Comparison of ENCODE assay signal across 8 cellular contexts in genomic region chr1:100039571-100039970, GRCh38.
DNase-seq lines count a peak whose midpoint lies in the region; ATAC-seq, FAIRE-seq and TF ChIP-seq lines count a peak whose summit lies in the region.

No MANE protein-coding gene starts in this region.

- H3K27me3 ChIP-seq in OCI-LY1 (ENCODE audit: insufficient read depth, low read length): no peaks in the 10 kb centered on the region
- H3K27me3 ChIP-seq in H1 (replicated peaks in 1 of 4; ENCODE audit: control insufficient read depth in 3 of 4, extremely low read depth in 1 of 4, insufficient read depth in 3 of 4, low read length in 3 of 4): no peaks in the 10 kb centered on the region
- H3K27me3 ChIP-seq in osteoblast (ENCODE audit: insufficient read depth, low read length): no peaks in the 10 kb centered on the region
- H3K27me3 ChIP-seq in trophoblast cell (ENCODE audit: insufficient read depth, low read length): no peaks in the 10 kb centered on the region

- H3K9ac ChIP-seq in OCI-LY1 (ENCODE audit: low read length) (peak overlapping the region; percentile 98), H1 (replicated peaks in 1 of 4; ENCODE audit: extremely low read depth in 1 of 4, low read depth in 3 of 4, low read length in 3 of 4) (no peak overlapping the region), trophoblast cell (ENCODE audit: low read length) (no peak overlapping the region)

- peak; percentile 25 for DNase-seq in ELR (ENCODE audit: low read depth)
- DNase-seq in H1 (ENCODE audit: low read depth in 1 of 2, low spot score in 2 of 2): no peak
- peak; percentile 58 for DNase-seq in osteoblast (ENCODE audit: insufficient read length, low spot score, missing footprints)
- DNase-seq in trophoblast cell: no peak
- DNase-seq in GM20000 (ENCODE audit: low spot score): no peak
- no peak for DNase-seq in DMS153 treated with DMSO at 0.1 percent for 48 hours (lab: John Stamatoyannopoulos, UW; ENCODE audit: unreplicated experiment)

- H3K4me1 ChIP-seq in OCI-LY1 (ENCODE audit: insufficient read depth, low read length, severe bottlenecking) (peaks cover 64% of the 10 kb centered on the region), H1 (replicated peaks in 1 of 4; ENCODE audit: control insufficient read depth in 3 of 4, insufficient read depth in 4 of 4, low read length in 3 of 4) (no peaks in the 10 kb centered on the region), osteoblast (ENCODE audit: insufficient read depth, low read length) (peaks cover 17% of the 10 kb centered on the region), trophoblast cell (ENCODE audit: control insufficient read depth in 1 of 2, insufficient read depth in 2 of 2, low read length in 2 of 2) (peaks cover 0 to 2% of the 10 kb centered on the region in 2 experiments)

- H3K23ac ChIP-seq in H1 (ENCODE audit: insufficient read length): no peak overlapping the region
- no peak overlapping the region for H3K23ac ChIP-seq in trophoblast cell (ENCODE audit: low read length)

- no peaks in the 10 kb centered on the region for H3K79me1 ChIP-seq in H1 (ENCODE audit: low read depth, low read length)
- peaks cover 11% of the 10 kb centered on the region for H3K79me1 ChIP-seq in trophoblast cell (ENCODE audit: low read length)

- no peaks in the 10 kb centered on the region for H3F3A ChIP-seq in OCI-LY1 (ENCODE audit: insufficient read depth, low read length)

- H2AK5ac ChIP-seq in H1 (ENCODE audit: low read depth, low read length): no peak overlapping the region
- no peak overlapping the region for H2AK5ac ChIP-seq in trophoblast cell (ENCODE audit: low read length)

- no peak overlapping the region for H2BK12ac ChIP-seq in H1 (ENCODE audit: low read depth, low read length)
- H2BK12ac ChIP-seq in trophoblast cell (ENCODE audit: low read length): no peak overlapping the region

- no peak for TF ChIP-seq CTCF in OCI-LY1 (IDR thresholded peaks at IDR 0.05; ENCODE audit: low read length)
- TF ChIP-seq CTCF in H1 (IDR thresholded peaks at IDR 0.05; ENCODE audit: control extremely low read depth in 1 of 3, insufficient read depth in 1 of 3, low read depth in 1 of 3, low read length in 3 of 3): no peak
- TF ChIP-seq CTCF in osteoblast (IDR thresholded peaks at IDR 0.05; ENCODE audit: extremely low read depth, low read depth, low read length): no peak
- no peak for TF ChIP-seq CTCF in GM20000 (IDR thresholded peaks at IDR 0.05; ENCODE audit: extremely low read depth, missing control alignments)

- H2BK15ac ChIP-seq in H1 (ENCODE audit: low read length): no peak overlapping the region

- no peak overlapping the region for H3K14ac ChIP-seq in H1 (ENCODE audit: insufficient read length)
- no peak overlapping the region for H3K14ac ChIP-seq in trophoblast cell (ENCODE audit: low read length)

- no peak overlapping the region for H4K8ac ChIP-seq in H1 (ENCODE audit: extremely low read depth, insufficient read depth, low read length)
- H4K8ac ChIP-seq in trophoblast cell (ENCODE audit: low read depth, low read length): no peak overlapping the region

- WGBS in H1 (ENCODE audit: extremely low coverage in 1 of 2, insufficient coverage in 1 of 2, insufficient read length in 1 of 2, insufficient replicate concordance in 2 of 2, low coverage in 1 of 2, low lambda C conversion rate in 2 of 2, missing lambda C conversion rate in 1 of 2), 2 experiments: 62% methylated on average over 2 of the region's 2 CpGs; no CpG with 5 or more reads in 1 of the 2 experiments
- WGBS in trophoblast cell (ENCODE audit: extremely low coverage, insufficient coverage, insufficient read length): no CpG with 5 or more reads among the region's 2 CpGs

- H2BK20ac ChIP-seq in H1 (ENCODE audit: low read length): no peak overlapping the region

- FAIRE-seq in H1 (lab: Jason Lieb, UNC): no peak

- H3K4me2 ChIP-seq in OCI-LY1 (ENCODE audit: low read length): peak overlapping the region; percentile 86
- H3K4me2 ChIP-seq in H1 (ENCODE audit: insufficient read depth in 1 of 2, low read depth in 2 of 2, low read length in 2 of 2): peak overlapping the region; percentile 64 to 89
- H3K4me2 ChIP-seq in osteoblast (ENCODE audit: insufficient read depth, low read length): peak overlapping the region; percentile 92
- H3K4me2 ChIP-seq in trophoblast cell (ENCODE audit: low read length): no peak overlapping the region

- H4K12ac ChIP-seq in trophoblast cell (ENCODE audit: low read depth, low read length): no peak overlapping the region

- no peak overlapping the region for H2BK120ac ChIP-seq in H1 (replicated peaks; ENCODE audit: low read depth, low read length)
- H2BK120ac ChIP-seq in trophoblast cell (ENCODE audit: insufficient read depth, low read length, poor library complexity): no peak overlapping the region

- peaks cover 6% of the 10 kb centered on the region; the same call in 1 of the 2 replicates for H3K23me2 ChIP-seq in H1 (ENCODE audit: low read depth, low read length)

- no peak overlapping the region for H3K56ac ChIP-seq in H1 (replicated peaks; ENCODE audit: insufficient read length, low read depth, low read length)

- no peak for ATAC-seq in HG02938 (IDR thresholded peaks at IDR 0.05; ENCODE audit: unreplicated experiment)

- POLR2A ChIA-PET in H1 (lab: Charles Lee; ENCODE audit: partially characterized antibody): interaction anchor here (1.1 to 2.9 kb wide), 3 partner anchors 9 to 313 kb away, joined by 3 to 13 read pairs (median 4); partner anchors contain the start of gene CDC14A

- H3K79me2 ChIP-seq in OCI-LY1 (ENCODE audit: insufficient read depth, low read length): peaks cover 76% of the 10 kb centered on the region
- H3K79me2 ChIP-seq in H1 (ENCODE audit: control insufficient read depth in 1 of 2, insufficient read depth in 2 of 2, low read length in 2 of 2): peaks cover 12 to 75% of the 10 kb centered on the region in 2 experiments
- peaks cover 78% of the 10 kb centered on the region for H3K79me2 ChIP-seq in osteoblast (ENCODE audit: insufficient read depth, low read length)
- H3K79me2 ChIP-seq in trophoblast cell (ENCODE audit: control insufficient read depth, insufficient read depth, low read length, poor library complexity): peaks cover 17% of the 10 kb centered on the region

- CTCF ChIA-PET in H1 (lab: Charles Lee; ENCODE audit: partially characterized antibody): no interaction called here

- TF ChIP-seq EP300 in H1 (IDR thresholded peaks at IDR 0.05; ENCODE audit: borderline replicate concordance in 1 of 2, low read depth in 2 of 2, low read length in 2 of 2): no peak

- H2AFZ ChIP-seq in OCI-LY1 (ENCODE audit: low read length) (no peak overlapping the region), H1 (ENCODE audit: low read length) (no peak overlapping the region), osteoblast (ENCODE audit: low read length) (no peak overlapping the region), trophoblast cell (ENCODE audit: insufficient read depth, low read length, poor library complexity) (no peak overlapping the region)

- H4K5ac ChIP-seq in H1 (ENCODE audit: insufficient read length, low read depth, low read length): no peak overlapping the region

- no peak for TF ChIP-seq POLR2A in H1 (IDR thresholded peaks at IDR 0.05; ENCODE audit: control extremely low read depth in 1 of 2, low read depth in 2 of 2, low read length in 2 of 2)

- H3K4me3 ChIP-seq in OCI-LY1 (ENCODE audit: low read depth, low read length, poor library complexity, severe bottlenecking): peak overlapping the region; percentile 96
- H3K4me3 ChIP-seq in H1 (ENCODE audit: extremely low read depth in 1 of 4, insufficient read depth in 2 of 4, low read depth in 3 of 4, low read length in 4 of 4): peak overlapping the region in 1 of 4 experiments; percentile 98; a peak in 3 of 8 replicates
- H3K4me3 ChIP-seq in osteoblast (ENCODE audit: insufficient read depth, low read length): peak overlapping the region; percentile 97
- no peak overlapping the region for H3K4me3 ChIP-seq in trophoblast cell (ENCODE audit: low read depth, low read length)

- no peak overlapping the region for H3K18ac ChIP-seq in H1 (ENCODE audit: extremely low read depth, low read length)
- no peak overlapping the region for H3K18ac ChIP-seq in trophoblast cell (ENCODE audit: low read length)

- H3K4ac ChIP-seq in H1 (replicated peaks; ENCODE audit: insufficient read length, low read depth, low read length) (no peak overlapping the region), trophoblast cell (ENCODE audit: low read depth, low read length) (no peak overlapping the region)

- H2BK5ac ChIP-seq in H1 (ENCODE audit: low read depth, low read length) (no peak overlapping the region), trophoblast cell (ENCODE audit: low read depth, low read length, poor library complexity) (no peak overlapping the region)

- H4K91ac ChIP-seq in H1 (replicated peaks; ENCODE audit: insufficient read length, low read length) (no peak overlapping the region), trophoblast cell (ENCODE audit: low read depth, low read length) (no peak overlapping the region)

- no peaks in the 10 kb centered on the region for H3K9me3 ChIP-seq in OCI-LY1 (ENCODE audit: low read length)
- H3K9me3 ChIP-seq in H1 (ENCODE audit: insufficient read depth in 2 of 2, low read depth in 1 of 2, low read length in 1 of 2): no peaks in the 10 kb centered on the region
- no peaks in the 10 kb centered on the region for H3K9me3 ChIP-seq in osteoblast (ENCODE audit: low read depth, low read length)
- H3K9me3 ChIP-seq in trophoblast cell (ENCODE audit: insufficient read depth, low read depth, low read length): no peaks in the 10 kb centered on the region

- H3K9me2 ChIP-seq in OCI-LY1 (ENCODE audit: low read depth, low read length): no peaks in the 10 kb centered on the region

- H3K27ac ChIP-seq in OCI-LY1 (ENCODE audit: low read depth, low read length, poor library complexity, severe bottlenecking) (peak overlapping the region; percentile 88), H1 (ENCODE audit: low read depth, low read length) (no peak overlapping the region), osteoblast (ENCODE audit: low read depth, low read length) (peak overlapping the region; percentile 93), trophoblast cell (ENCODE audit: low read depth, low read length) (no peak overlapping the region)

- H4K20me1 ChIP-seq in OCI-LY1 (ENCODE audit: insufficient read depth, low read length) (no peaks in the 10 kb centered on the region), H1 (replicated peaks in 1 of 2; ENCODE audit: control insufficient read depth in 1 of 2, insufficient read depth in 2 of 2, low read length in 2 of 2) (no peaks in the 10 kb centered on the region), osteoblast (ENCODE audit: insufficient read depth, low read length) (peaks cover 27% of the 10 kb centered on the region)

- TF ChIP-seq RAD21 in H1 (IDR thresholded peaks at IDR 0.05 in 1 of 2, conservative IDR thresholded peaks at IDR 0.05 in 1 of 2; ENCODE audit: low read depth in 2 of 2, low read length in 2 of 2): no peak

- H3K36me3 ChIP-seq in OCI-LY1 (ENCODE audit: insufficient read depth, low read length) (peaks cover 11% of the 10 kb centered on the region), H1 (ENCODE audit: control insufficient read depth in 2 of 4, insufficient read depth in 4 of 4, low read length in 3 of 4) (no peaks in the 10 kb centered on the region; a peak in 1 of 8 replicates), osteoblast (ENCODE audit: insufficient read depth, low read length) (no peaks in the 10 kb centered on the region), trophoblast cell (ENCODE audit: control insufficient read depth in 1 of 2, insufficient read depth in 2 of 2, low read length in 2 of 2) (peaks cover 0 to 2% of the 10 kb centered on the region in 2 experiments)

TF ChIP-seq in H1, 55 proteins besides CTCF, POLR2A, EP300 and RAD21 (continues in another document):
- no peak for TF ChIP-seq JUND (IDR thresholded peaks at IDR 0.05; ENCODE audit: low read length)

Comparison
In these comparisons a context has a peak if more than half of its experiments do, and no peak if none do; other contexts are left out.
1. DNase-seq: peak in ELR (single experiment) and osteoblast (single experiment); none in H1 (0 of 2), trophoblast cell (0 of 2), GM20000 (single experiment) and DMS153 treated with DMSO at 0.1 percent for 48 hours (single experiment).
2. H3K27ac ChIP-seq: peak in OCI-LY1 (single experiment) and osteoblast (single experiment); none in H1 (single experiment) and trophoblast cell (single experiment).